In the genomic region with DNA sequence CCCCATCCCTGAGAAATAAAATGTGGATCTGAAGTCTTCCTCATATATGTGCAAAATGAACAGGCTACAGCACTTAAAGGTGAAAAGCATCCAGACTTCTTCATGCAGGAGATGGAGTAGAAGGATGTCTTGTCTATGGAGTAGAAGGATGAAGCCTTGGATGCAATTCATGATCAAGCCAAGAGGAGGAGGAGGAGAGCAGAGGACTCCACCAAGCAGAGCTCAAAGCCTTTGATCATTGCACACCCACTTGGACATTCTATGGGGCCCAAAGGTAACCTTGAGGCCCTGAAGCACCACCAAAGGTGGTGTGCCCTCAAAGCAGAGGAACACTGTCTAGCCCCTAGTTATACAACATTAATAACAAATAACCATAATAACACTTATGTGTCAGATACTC, we compare ENCODE assay signal across 26 cellular contexts. TPM values are rescaled to one million over a fixed set of nuclear protein-coding genes. Genes with fewer than 3 reads are reported as not detected.
"Had no signal": no experiment of that assay in that cellular context is flagged by ENCODE, and none has a peak within 500 bp of the region (broad histone marks: within the 10 kb centered on the region; RNA-seq: fewer than 3 reads in every experiment).

No MANE protein-coding gene starts in this region.

- H2AFZ ChIP-seq: hepatocyte had no signal

- H3K9me3 ChIP-seq: breast epithelium, gastroesophageal sphincter, lower lobe of right lung, right atrium auricular region, spleen, testis, uterus had no signal

- H3K4me2 ChIP-seq: hepatocyte had no signal

- H3K36me3 ChIP-seq: breast epithelium, gastroesophageal sphincter, lower lobe of right lung, right atrium auricular region, spleen, uterus had no signal

- H3K27ac ChIP-seq: breast epithelium, gastroesophageal sphincter, hepatocyte, lower lobe of right lung, right atrium auricular region, spleen, testis, uterus had no signal

- H3K79me2 ChIP-seq: hepatocyte had no signal

- H3K4me3 ChIP-seq: breast epithelium, gastroesophageal sphincter, hepatocyte, lower lobe of right lung, right atrium auricular region, spleen, testis, uterus had no signal

- H3K27me3 ChIP-seq: breast epithelium, gastroesophageal sphincter, hepatocyte, right atrium auricular region, spleen, testis, uterus had no signal

- H3K4me1 ChIP-seq: breast epithelium, gastroesophageal sphincter, lower lobe of right lung, right atrium auricular region, spleen, testis, uterus had no signal

- DNase-seq: activated B cell treated with CpG ODN at 0.5 μM for 24 hours; activated CD8-positive, alpha-beta memory T cell treated with anti-CD3 and anti-CD28 coated beads, Interleukin-2, amount 10 ng/mL, durations not matched to agents 7 days and 5 days; activated CD8-positive, alpha-beta T cell treated with anti-CD3 and anti-CD28 coated beads, Interleukin-2, amount 10 ng/mL, durations not matched to agents 7 days and 5 days; activated naive CD4-positive, alpha-beta T cell; activated T-cell treated with anti-CD3 and anti-CD28 coated beads, Interleukin-2, amount 50 U/mL, for 48 hours; dermis blood vessel endothelial cell; effector CD4-positive, alpha-beta T cell; erythroblast; islet precursor cell; left colon; lower lobe of right lung; mesenchymal stem cell; spleen; stimulated activated CD4-positive, alpha-beta T cell treated with anti-CD3 and anti-CD28 coated beads, Interleukin-2, amount 100 ng/mL, for 48 hours; stimulated activated naive CD8-positive, alpha-beta T cell treated with anti-CD3 and anti-CD28 coated beads, Interleukin-15, Interleukin-2, amounts not matched to agents 100 U/mL and 50 U/mL, for 24 hours; testis; uterus had no signal

- ATAC-seq: activated CD8-positive, alpha-beta memory T cell treated with anti-CD3 and anti-CD28 coated beads, Interleukin-2, amount 10 ng/mL, durations not matched to agents 7 days and 5 days; activated CD8-positive, alpha-beta T cell treated with anti-CD3 and anti-CD28 coated beads, Interleukin-2, amount 10 ng/mL, durations not matched to agents 7 days and 5 days; activated naive CD4-positive, alpha-beta T cell treated with anti-CD3 and anti-CD28 coated beads, Interleukin-2, amount 50 U/mL, for 72 hours; gastroesophageal sphincter; left colon; lower lobe of right lung; natural killer cell treated with Interleukin-12 subunit alpha and Interleukin-12 subunit beta and Interleukin-15 and Interleukin-18, amount 100 ng/mL, for 72 hours; stimulated activated naive CD8-positive, alpha-beta T cell treated with anti-CD3 and anti-CD28 coated beads, Interleukin-15, Interleukin-2, amounts not matched to agents 100 U/mL and 50 U/mL, for 24 hours had no signal

RNA-seq across cellular contexts. Expression of a gene that starts 17.3 kb away (rescaled TPM):
- total RNA-seq: activated B cell treated with CpG ODN at 0.5 μM for 24 hours; activated CD8-positive, alpha-beta memory T cell treated with anti-CD3 and anti-CD28 coated beads, Interleukin-2, amount 10 ng/mL, durations not matched to agents 7 days and 5 days; activated CD8-positive, alpha-beta T cell treated with anti-CD3 and anti-CD28 coated beads, Interleukin-2, amount 10 ng/mL, durations not matched to agents 7 days and 5 days; activated naive CD4-positive, alpha-beta T cell treated with anti-CD3 and anti-CD28 coated beads, Interleukin-2, amount 50 U/mL, for 72 hours; gastroesophageal sphincter; left colon; lower lobe of right lung; natural killer cell treated with Interleukin-12 subunit alpha and Interleukin-12 subunit beta and Interleukin-15 and Interleukin-18, amount 100 ng/mL, for 72 hours; omental fat pad; pulmonary artery endothelial cell; right atrium auricular region; spleen; T-helper 2 cell treated with Interferon-gamma antibody and Interleukin-4, amounts not matched to agents 100 ng/mL and 5 ng/mL, for 36 hours; testis; uterus had no signal
- polyA plus RNA-seq: spleen had no signal
